Comparison of ENCODE assay signal across 1 cellular context in the genomic region with DNA sequence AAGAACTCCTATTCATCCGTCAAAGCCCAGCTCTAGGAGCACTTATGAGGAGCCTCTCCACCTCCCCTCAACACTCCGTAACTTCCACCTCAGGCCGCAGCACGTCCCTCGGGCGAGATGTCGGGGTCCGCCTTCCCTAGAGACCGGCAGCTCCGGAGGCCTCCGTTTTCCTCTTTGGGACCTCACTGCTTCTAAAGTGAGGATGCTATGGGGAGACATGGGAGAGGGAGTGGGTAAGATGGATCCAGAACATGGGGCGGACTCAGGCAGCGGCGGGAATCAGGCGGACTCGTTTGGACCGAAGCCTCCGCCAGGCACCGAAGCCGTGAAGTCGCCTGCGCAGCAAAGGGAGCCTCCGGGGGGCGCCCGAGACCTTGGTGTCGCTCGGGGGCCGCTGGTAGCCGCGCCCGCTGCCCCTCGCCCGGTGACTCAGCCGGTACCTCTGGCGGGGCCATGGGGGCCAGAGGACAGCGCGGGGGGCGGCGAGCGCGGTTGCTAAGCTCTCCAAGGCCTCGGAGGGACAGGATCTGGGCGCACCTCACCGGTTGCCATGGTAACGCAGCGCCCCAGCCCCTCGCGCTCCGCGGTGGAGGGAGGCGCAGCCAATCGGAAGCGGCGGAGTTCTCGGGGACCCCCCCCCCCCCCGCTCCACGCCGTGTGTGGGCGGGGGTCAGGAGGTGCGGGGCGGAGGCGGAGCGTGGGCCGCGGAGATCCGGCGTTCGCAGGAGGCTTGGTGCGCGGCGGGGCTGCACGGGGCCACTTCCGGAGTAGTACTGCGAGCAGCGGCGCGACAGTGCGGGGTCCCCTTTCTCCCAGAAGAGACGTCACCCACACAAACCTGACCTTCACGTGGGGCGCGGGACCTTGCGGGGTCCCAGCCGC.
TF ChIP-seq lines count a peak whose summit lies in the region.

No MANE protein-coding gene starts in this region.

TF ChIP-seq in HEK293, 187 proteins besides CTCF, POLR2A, EP300 and RAD21 (continued from another document and continues in another):
- no peak for TF ChIP-seq ZNF175 (tag by site-specific recombination; IDR thresholded peaks at IDR 0.05)
- TF ChIP-seq ZNF488 (tag by site-specific recombination; IDR thresholded peaks at IDR 0.05) = no peak
- TF ChIP-seq ZNF792 (tag by site-specific recombination; IDR thresholded peaks at IDR 0.05) = no peak
- TF ChIP-seq ZNF239 (tag by site-specific recombination; IDR thresholded peaks at IDR 0.05) = no peak
- no peak for TF ChIP-seq RBAK (tag by site-specific recombination; IDR thresholded peaks at IDR 0.05)
- peak; percentile 61 for TF ChIP-seq KLF16 (tag by site-specific recombination; IDR thresholded peaks at IDR 0.05)
- TF ChIP-seq ZNF2 (tag by site-specific recombination; IDR thresholded peaks at IDR 0.05) = peak; percentile 70; the same call in 1 of the 2 replicates
- TF ChIP-seq REST (tag by site-specific recombination; IDR thresholded peaks at IDR 0.05) = no peak
- TF ChIP-seq ZNF155 (tag by site-specific recombination; IDR thresholded peaks at IDR 0.05) = no peak
- TF ChIP-seq ZNF248 (tag by site-specific recombination; IDR thresholded peaks at IDR 0.05) = no peak
- TF ChIP-seq ZNF510 (tag by site-specific recombination; IDR thresholded peaks at IDR 0.05; ENCODE audit: insufficient replicate concordance) = no peak
- TF ChIP-seq ZNF747 (tag by site-specific recombination; IDR thresholded peaks at IDR 0.05) = no peak
- TF ChIP-seq ZFP69B (tag by site-specific recombination; IDR thresholded peaks at IDR 0.05) = peak; percentile 45; the same call in 1 of the 2 replicates
- no peak for TF ChIP-seq ZNF211 (tag by site-specific recombination; IDR thresholded peaks at IDR 0.05; ENCODE audit: low read depth)
- TF ChIP-seq ZNF701 (tag by site-specific recombination; IDR thresholded peaks at IDR 0.05) = no peak
- TF ChIP-seq HOXC10 (CRISPR knock-in tag; IDR thresholded peaks at IDR 0.05) = no peak
- TF ChIP-seq ZNF692 (tag by site-specific recombination; IDR thresholded peaks at IDR 0.05) = peak; percentile 70
- no peak for TF ChIP-seq SETDB1 (IDR thresholded peaks at IDR 0.05; ENCODE audit: insufficient read length, low read length)
- TF ChIP-seq MEIS1 (CRISPR knock-in tag; IDR thresholded peaks at IDR 0.05; ENCODE audit: borderline replicate concordance) = no peak
- TF ChIP-seq ZNF133 (tag by site-specific recombination; IDR thresholded peaks at IDR 0.05) = no peak
- TF ChIP-seq, protein P1, sequence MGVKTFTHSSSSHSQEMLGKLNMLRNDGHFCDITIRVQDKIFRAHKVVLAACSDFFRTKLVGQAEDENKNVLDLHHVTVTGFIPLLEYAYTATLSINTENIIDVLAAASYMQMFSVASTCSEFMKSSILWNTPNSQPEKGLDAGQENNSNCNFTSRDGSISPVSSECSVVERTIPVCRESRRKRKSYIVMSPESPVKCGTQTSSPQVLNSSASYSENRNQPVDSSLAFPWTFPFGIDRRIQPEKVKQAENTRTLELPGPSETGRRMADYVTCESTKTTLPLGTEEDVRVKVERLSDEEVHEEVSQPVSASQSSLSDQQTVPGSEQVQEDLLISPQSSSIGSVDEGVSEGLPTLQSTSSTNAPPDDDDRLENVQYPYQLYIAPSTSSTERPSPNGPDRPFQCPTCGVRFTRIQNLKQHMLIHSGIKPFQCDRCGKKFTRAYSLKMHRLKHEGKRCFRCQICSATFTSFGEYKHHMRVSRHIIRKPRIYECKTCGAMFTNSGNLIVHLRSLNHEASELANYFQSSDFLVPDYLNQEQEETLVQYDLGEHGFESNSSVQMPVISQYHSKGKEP (tag by site-specific recombination; IDR thresholded peaks at IDR 0.05) = no peak
- TF ChIP-seq ZNF473 (tag by site-specific recombination; IDR thresholded peaks at IDR 0.05) = no peak
- no peak for TF ChIP-seq ZNF37A (tag by site-specific recombination; IDR thresholded peaks at IDR 0.05)
- TF ChIP-seq SALL2 (tag by site-specific recombination; IDR thresholded peaks at IDR 0.05; ENCODE audit: borderline replicate concordance) = no peak
- TF ChIP-seq ZNF426 (tag by site-specific recombination; IDR thresholded peaks at IDR 0.05) = no peak
- peak; percentile 76 for TF ChIP-seq PRDM10 (tag by site-specific recombination; IDR thresholded peaks at IDR 0.05)
- TF ChIP-seq PRDM2 (tag by site-specific recombination; IDR thresholded peaks at IDR 0.05; ENCODE audit: borderline replicate concordance) = peak; percentile 61; the same call in 1 of the 2 replicates
- TF ChIP-seq YY2 (tag by site-specific recombination; IDR thresholded peaks at IDR 0.05) = no peak
- TF ChIP-seq ZNF791 (tag by site-specific recombination; IDR thresholded peaks at IDR 0.05) = no peak
- TF ChIP-seq ZNF776 (tag by site-specific recombination; IDR thresholded peaks at IDR 0.05; ENCODE audit: borderline replicate concordance) = no peak
- TF ChIP-seq ZNF311 (tag by site-specific recombination; IDR thresholded peaks at IDR 0.05; ENCODE audit: borderline replicate concordance) = no peak
- no peak for TF ChIP-seq ZSCAN5A (tag by site-specific recombination; IDR thresholded peaks at IDR 0.05)
- TF ChIP-seq MZF1 (tag by site-specific recombination; IDR thresholded peaks at IDR 0.05; ENCODE audit: borderline replicate concordance) = no peak
- TF ChIP-seq SP3 (tag by site-specific recombination; IDR thresholded peaks at IDR 0.05) = peak; percentile 66
- no peak; the same call in 1 of the 2 replicates for TF ChIP-seq KLF10 (tag by site-specific recombination; IDR thresholded peaks at IDR 0.05)
- no peak for TF ChIP-seq ZNF548 (tag by site-specific recombination; IDR thresholded peaks at IDR 0.05)
- no peak for TF ChIP-seq ZNF174 (tag by site-specific recombination; IDR thresholded peaks at IDR 0.05)
- 0 out of 2 replicates have a peak, but pooled peaks have one; percentile 64 for TF ChIP-seq ZNF610 (tag by site-specific recombination; IDR thresholded peaks at IDR 0.05; ENCODE audit: borderline replicate concordance)
- no peak for TF ChIP-seq ZNF350 (tag by site-specific recombination; IDR thresholded peaks at IDR 0.05)
- TF ChIP-seq ZNF114 (tag by site-specific recombination; IDR thresholded peaks at IDR 0.05) = no peak
- no peak for TF ChIP-seq GLI4 (tag by site-specific recombination; IDR thresholded peaks at IDR 0.05)
